2 cellular contexts compared by ENCODE assay signal in the genomic region with DNA sequence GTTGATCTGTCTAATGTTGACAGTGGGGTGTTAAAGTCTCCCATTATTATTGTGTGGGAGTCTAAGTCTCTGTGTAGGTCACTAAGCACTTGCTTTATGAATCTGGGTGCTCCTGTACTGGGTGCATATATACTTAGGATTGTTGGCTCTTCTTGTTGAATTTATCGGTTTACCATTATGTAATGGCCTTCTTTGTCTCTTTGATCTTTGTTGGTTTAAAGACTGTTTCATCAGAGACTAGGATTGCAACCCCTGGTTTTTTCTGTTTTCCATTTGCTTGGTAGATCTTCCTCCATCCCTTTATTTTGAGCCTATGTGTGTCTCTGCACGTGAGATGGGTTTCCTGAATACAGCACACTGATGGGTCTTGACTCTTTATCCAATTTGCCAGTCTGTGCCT. TPM values are rescaled to one million over a fixed set of nuclear protein-coding genes. Genes with fewer than 3 reads are reported as not detected.
"Had no signal": no experiment of that assay in that cellular context is flagged by ENCODE, and none has a peak within 500 bp of the region (broad histone marks: within the 10 kb centered on the region; RNA-seq: fewer than 3 reads in every experiment).

No MANE protein-coding gene starts in this region.

RNA-seq across cellular contexts. Expression of a gene that starts 22.5 kb away (rescaled TPM):
- total RNA-seq: lung microvascular endothelial cell had no signal
- polyA plus RNA-seq: hepatocyte had no signal
